In genomic region chr14:29553427-29553826, GRCh38 we compare ENCODE assay signal across 26 cellular contexts.
"Had no signal": no experiment of that assay in that cellular context is flagged by ENCODE, and none has a peak within 500 bp of the region (broad histone marks: within the 10 kb centered on the region; RNA-seq: fewer than 3 reads in every experiment).

No MANE protein-coding gene starts in this region.

- H3K4me3 ChIP-seq: breast epithelium, SJSA1 had no signal

- H3K27ac ChIP-seq: breast epithelium, SJSA1 had no signal

- ATAC-seq: activated T-helper 17 cell treated with anti-CD3 and anti-CD28 coated beads, Interleukin-2, amount 50 U/mL, for 72 hours; Panc1; T-helper 17 cell had no signal

- DNase-seq: activated B cell treated with CpG ODN at 0.5 μM for 24 hours; activated CD4-positive, alpha-beta memory T cell treated with anti-CD3 and anti-CD28 coated beads, Interleukin-2, amount 10 ng/mL, durations not matched to agents 7 days and 5 days; activated CD4-positive, alpha-beta T cell treated with anti-CD3 and anti-CD28 coated beads, Interleukin-2, amount 10 ng/mL, durations not matched to agents 7 days and 5 days; activated gamma-delta T cell; activated naive CD4-positive, alpha-beta T cell treated with anti-CD3 and anti-CD28 coated beads for 36 hours; activated T-cell treated with anti-CD3 and anti-CD28 coated beads for 4 hours; activated T-cell treated with anti-CD3 and anti-CD28 coated beads, Interleukin-2, amount 50 U/mL, for 48 hours; central memory CD4-positive, alpha-beta T cell; KG1; NCI-H1092; NCI-H1417; NCI-H2029; NCI-H2107; NCI-H2171 treated with DMSO at 0.1 percent for 48 hours; NCI-H345; NCI-H510A; NCI-H526 treated with DMSO at 0.1 percent for 48 hours; NCI-H82; RPMI8226; SHP77; T-helper 17 cell; T-helper 9 cell had no signal

- H3K36me3 ChIP-seq: breast epithelium, SJSA1 had no signal

- H3K27me3 ChIP-seq: breast epithelium, SJSA1 had no signal

- H3K9me3 ChIP-seq: breast epithelium, SJSA1 had no signal

- H3K4me1 ChIP-seq: breast epithelium, SJSA1 had no signal
